35 cellular contexts compared by ENCODE assay signal in the genomic region with DNA sequence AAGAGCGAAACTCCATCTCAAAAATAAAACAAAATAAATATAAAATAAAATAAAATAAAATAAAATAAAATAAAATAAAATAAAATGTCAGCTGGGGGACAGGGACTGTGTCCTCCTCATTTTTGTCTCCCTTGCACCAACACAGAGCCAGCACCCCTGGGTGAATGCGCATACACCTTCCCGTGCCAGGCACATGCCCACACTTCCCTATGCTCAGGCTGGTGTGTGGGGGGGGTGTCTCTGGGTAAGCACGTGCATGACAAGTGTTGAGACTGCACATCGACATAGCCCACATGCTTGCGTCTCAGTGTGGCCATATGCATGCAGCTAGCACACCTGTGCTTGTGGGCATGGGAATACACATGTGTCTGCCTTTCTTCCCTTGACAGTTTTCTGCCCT. TPM values are rescaled to one million over a fixed set of nuclear protein-coding genes. Genes with fewer than 3 reads are reported as not detected.
"Had no signal": no experiment of that assay in that cellular context is flagged by ENCODE, and none has a peak within 500 bp of the region (broad histone marks: within the 10 kb centered on the region; RNA-seq: fewer than 3 reads in every experiment).

No MANE protein-coding gene starts in this region.

- H3K36me3 ChIP-seq: neutrophil, pancreas, spleen, suprapubic skin, tibial artery, transverse colon, upper lobe of right lung, vagina had no signal

- FAIRE-seq: pancreas had no signal

- H3K27ac ChIP-seq: neutrophil, pancreas, psoas muscle, skin epidermis, spleen, suprapubic skin, testis, tibial artery, transverse colon, upper lobe of right lung, vagina had no signal

- H3K36me3 Mint-ChIP-seq: naive thymus-derived CD8-positive, alpha-beta T cell; natural killer cell treated with Interleukin-12 subunit alpha and Interleukin-12 subunit beta and Interleukin-15 and Interleukin-18, amount 100 ng/mL, for 72 hours; stimulated activated memory B cell treated with anti-CD40 and anti-IgM and Interleukin-4, amounts not matched to agents 10 μg/mL and 1 μg/mL and 100 μg/mL, for 72 hours; type B pancreatic cell had no signal

- DNase-seq: nephron progenitor cell; nucleus accumbens; pancreas; psoas muscle; right cardiac atrium; spleen; stimulated activated CD4-positive, alpha-beta T cell treated with anti-CD3 and anti-CD28 coated beads, Interleukin-12 subunit alpha, Interleukin-12 subunit beta, amount 100 ng/mL, for 4 hours; stimulated activated CD4-positive, alpha-beta T cell treated with anti-CD3 and anti-CD28 coated beads, Interleukin-1b, Interleukin-23, amount 100 ng/mL, for 48 hours; stimulated activated CD4-positive, alpha-beta T cell treated with anti-CD3 and anti-CD28 coated beads, Interleukin-4, amount 100 ng/mL, for 1 hour; stimulated activated CD4-positive, alpha-beta T cell treated with anti-CD3 and anti-CD28 coated beads, Interleukin-4, amount 100 ng/mL, for 4 hours; stimulated activated CD8-positive, alpha-beta memory T cell treated with anti-CD3 and anti-CD28 coated beads, Interleukin-4, amount 100 ng/mL, for 48 hours; stimulated activated naive CD4-positive, alpha-beta T cell; stimulated activated naive CD8-positive, alpha-beta T cell treated with anti-CD3 and anti-CD28 coated beads, Interleukin-15, amount 100 ng/mL, for 72 hours; stimulated activated naive CD8-positive, alpha-beta T cell treated with anti-CD3 and anti-CD28 coated beads, Interleukin-15, Interleukin-2, amounts not matched to agents 100 U/mL and 50 U/mL, for 24 hours; substantia nigra; testis; tibial artery; transverse colon; upper lobe of right lung had no signal

- H3K4me2 ChIP-seq: smooth muscle cell had no signal

- H3K9me3 Mint-ChIP-seq: naive thymus-derived CD8-positive, alpha-beta T cell; natural killer cell treated with Interleukin-12 subunit alpha and Interleukin-12 subunit beta and Interleukin-15 and Interleukin-18, amount 100 ng/mL, for 72 hours; nephron progenitor cell; neural crest cell; stimulated activated memory B cell treated with anti-CD40 and anti-IgM and Interleukin-4, amounts not matched to agents 10 μg/mL and 1 μg/mL and 100 μg/mL, for 72 hours; stimulated activated naive CD8-positive, alpha-beta T cell treated with anti-CD3 and anti-CD28 coated beads, Interleukin-15, amount 100 ng/mL, for 72 hours; type B pancreatic cell had no signal

- H3K4me1 Mint-ChIP-seq: naive thymus-derived CD8-positive, alpha-beta T cell; neural crest cell; stimulated activated memory B cell treated with anti-CD40 and anti-IgM and Interleukin-4, amounts not matched to agents 10 μg/mL and 1 μg/mL and 100 μg/mL, for 72 hours; stimulated activated naive CD8-positive, alpha-beta T cell treated with anti-CD3 and anti-CD28 coated beads, Interleukin-15, amount 100 ng/mL, for 72 hours had no signal

- H3K4me1 ChIP-seq: pancreas, psoas muscle, spleen, suprapubic skin, testis, tibial artery, transverse colon, upper lobe of right lung, vagina had no signal

- ATAC-seq: naive thymus-derived CD8-positive, alpha-beta T cell; natural killer cell treated with Interleukin-12 subunit alpha and Interleukin-12 subunit beta and Interleukin-15 and Interleukin-18, amount 100 ng/mL, for 72 hours; pancreas; psoas muscle; right cardiac atrium; sciatic nerve; stimulated activated memory B cell treated with anti-CD40 and anti-IgM and Interleukin-4, amounts not matched to agents 10 μg/mL and 1 μg/mL and 100 μg/mL, for 72 hours; stimulated activated naive CD8-positive, alpha-beta T cell treated with anti-CD3 and anti-CD28 coated beads, Interleukin-15, amount 100 ng/mL, for 72 hours; stimulated activated naive CD8-positive, alpha-beta T cell treated with anti-CD3 and anti-CD28 coated beads, Interleukin-15, Interleukin-2, amounts not matched to agents 100 U/mL and 50 U/mL, for 24 hours; upper lobe of right lung had no signal

- H3K27me3 ChIP-seq: pancreas, testis, vagina had no signal

- H3K27ac Mint-ChIP-seq: natural killer cell treated with Interleukin-12 subunit alpha and Interleukin-12 subunit beta and Interleukin-15 and Interleukin-18, amount 100 ng/mL, for 72 hours; nephron progenitor cell; progenitor cell of endocrine pancreas; stimulated activated memory B cell treated with anti-CD40 and anti-IgM and Interleukin-4, amounts not matched to agents 10 μg/mL and 1 μg/mL and 100 μg/mL, for 72 hours; type B pancreatic cell had no signal

- H3K4me3 ChIP-seq: pancreas, psoas muscle, skin epidermis, smooth muscle cell, spleen, suprapubic skin, testis, tibial artery, transverse colon, upper lobe of right lung, vagina had no signal

- H3K9me3 ChIP-seq: neutrophil, pancreas, psoas muscle, spleen, suprapubic skin, testis, tibial artery, transverse colon, upper lobe of right lung, vagina had no signal

- H3K4me3 Mint-ChIP-seq: naive thymus-derived CD8-positive, alpha-beta T cell; natural killer cell treated with Interleukin-12 subunit alpha and Interleukin-12 subunit beta and Interleukin-15 and Interleukin-18, amount 100 ng/mL, for 72 hours; nephron progenitor cell; neural crest cell; stimulated activated memory B cell treated with anti-CD40 and anti-IgM and Interleukin-4, amounts not matched to agents 10 μg/mL and 1 μg/mL and 100 μg/mL, for 72 hours; stimulated activated naive CD8-positive, alpha-beta T cell treated with anti-CD3 and anti-CD28 coated beads, Interleukin-15, amount 100 ng/mL, for 72 hours; type B pancreatic cell had no signal

RNA-seq across cellular contexts. Expression of gene TLX1, which starts 24.7 kb away (rescaled TPM):
- total RNA-seq: naive thymus-derived CD8-positive, alpha-beta T cell; natural killer cell treated with Interleukin-12 subunit alpha and Interleukin-12 subunit beta and Interleukin-15 and Interleukin-18, amount 100 ng/mL, for 72 hours; omental fat pad; osteocyte; pancreas; progenitor cell of endocrine pancreas; psoas muscle; renal cortical epithelial cell; sciatic nerve; smooth muscle cell; suprapubic skin; upper lobe of right lung; urinary bladder; vagina had no signal
- polyA plus RNA-seq: naive thymus-derived CD8-positive, alpha-beta T cell; psoas muscle; smooth muscle cell; urinary bladder had no signal

RNA-seq across cellular contexts. Expression of gene KAZALD1, which starts 44.6 kb away (rescaled TPM):
- total RNA-seq: naive thymus-derived CD8-positive, alpha-beta T cell had no signal
- polyA plus RNA-seq: naive thymus-derived CD8-positive, alpha-beta T cell had no signal
